Comparison of ENCODE assay signal across 8 cellular contexts in genomic region chr11:59615637-59616395, GRCh38. TPM values are rescaled to one million over a fixed set of nuclear protein-coding genes. Genes with fewer than 3 reads are reported as not detected.
DNase-seq lines count a peak whose midpoint lies in the region; ATAC-seq and TF ChIP-seq lines count a peak whose summit lies in the region.

Gene OSBP (minus strand): TSS chr11:59615774. CDS start chr11:59615664, 110 bp downstream.

- CTCF ChIA-PET in AG04449 (lab: Yijun Ruan, JAX) = interaction anchor here (1.6 to 1.9 kb wide), 3 partner anchors 13 to 50 kb away, joined by 5 to 6 read pairs (median 5); no protein-coding TSS in a partner anchor
- CTCF ChIA-PET in mammary epithelial cell (lab: Charles Lee; ENCODE audit: low non-redundant PET) = interaction anchor here (0.6 kb wide), 1 partner anchor 1093 kb away, joined by 4 read pairs; no protein-coding TSS in a partner anchor

- ATAC-seq in GM18873 (IDR thresholded peaks at IDR 0.05; ENCODE audit: low FRiP score, unreplicated experiment) = peak; percentile 89
- peak; percentile 79 for ATAC-seq in HG03139 (IDR thresholded peaks at IDR 0.05; ENCODE audit: unreplicated experiment)

- peak within 1 kb of the TSS; percentile 88 for H3K4me2 ChIP-seq in mammary epithelial cell (ENCODE audit: insufficient read depth, low read depth, low read length)

- intact Hi-C loops in mammary epithelial cell (cut with micrococcal nuclease) = loop anchor here (1.0 to 5.0 kb wide), 4 partner anchors 49 to 141 kb away; partner anchors contain the start of genes PATL1 and STX3

- BruUV-seq in mammary epithelial cell (replicated peaks; lab: Mats Ljungman, UMichigan) = no TSS peak

- dilution Hi-C loops in mammary epithelial cell (cut with HindIII; ENCODE audit: low sequenced_read_pairs) = loop anchor here (10.0 kb wide), 1 partner anchor 61 kb away; no protein-coding TSS in a partner anchor

- POLR2A ChIA-PET in AG04449 (lab: Yijun Ruan, JAX) = interaction anchor here (0.7 to 2.2 kb wide), 7 partner anchors 28 to 59 kb away, joined by 3 to 13 read pairs (median 3); partner anchors contain the start of gene PATL1

- TF ChIP-seq CTCF in AG04449 (IDR thresholded peaks at IDR 0.05; ENCODE audit: insufficient read depth, low read length, missing control alignments) (peak; percentile 11), WERI-Rb-1 (IDR thresholded peaks at IDR 0.05; ENCODE audit: low read depth, low read length) (no peak), mammary epithelial cell (conservative IDR thresholded peaks at IDR 0.05 in 1 of 2, IDR thresholded peaks at IDR 0.05 in 1 of 2; ENCODE audit: extremely low read depth in 1 of 2, insufficient read depth in 1 of 2, low read depth in 1 of 2, low read length in 2 of 2) (no peak)

- peaks cover 44% of the 10 kb centered on the region for H3K79me2 ChIP-seq in mammary epithelial cell (ENCODE audit: insufficient read depth, low read length)

- DNase-seq in AG04449 (ENCODE audit: low read depth, low spot score) (peak; percentile 100), NCI-H2227 (lab: John Stamatoyannopoulos, UW; ENCODE audit: unreplicated experiment) (peak; percentile 100), WERI-Rb-1 (peak; percentile 99), mammary epithelial cell (peak; percentile 100)

- H4K20me1 ChIP-seq in mammary epithelial cell (ENCODE audit: insufficient read depth, low read length) = no peaks in the 10 kb centered on the region

- H3K9ac ChIP-seq in mammary epithelial cell (ENCODE audit: insufficient read depth, low read length) (peak within 1 kb of the TSS; percentile 80), skeletal muscle tissue (ENCODE audit: low read depth in 1 of 3, low read length in 3 of 3) (peak within 1 kb of the TSS; percentile 89 to 98 (median 94))

- peaks cover 13% of the 10 kb centered on the region for H3K36me3 ChIP-seq in WERI-Rb-1
- H3K36me3 ChIP-seq in mammary epithelial cell (ENCODE audit: insufficient read depth, low read length) = peaks cover 4% of the 10 kb centered on the region
- H3K36me3 ChIP-seq in skeletal muscle tissue (ENCODE audit: control insufficient read depth in 3 of 3, insufficient read depth in 3 of 3, low read length in 3 of 3) = no peaks in the 10 kb centered on the region

- H3K27ac ChIP-seq in WERI-Rb-1 (peak within 1 kb of the TSS; percentile 82), mammary epithelial cell (ENCODE audit: insufficient read depth, low read depth, low read length) (peak within 1 kb of the TSS; percentile 79), skeletal muscle tissue (ENCODE audit: low read depth, low read length) (peak within 1 kb of the TSS; percentile 96)

- H3K4me3 ChIP-seq in AG04449 (ENCODE audit: low read depth, low read length) (peak within 1 kb of the TSS; percentile 92), WERI-Rb-1 (ENCODE audit: low read depth, low read length) (peak within 1 kb of the TSS; percentile 72), mammary epithelial cell (replicated peaks in 1 of 3; ENCODE audit: insufficient read depth in 1 of 3, low read depth in 2 of 3, low read length in 3 of 3) (peak within 1 kb of the TSS; percentile 68 to 85 (median 79)), iPS-18c (ENCODE audit: insufficient read depth, low read depth, low read length) (peak within 1 kb of the TSS; percentile 76), skeletal muscle tissue (ENCODE audit: low read length in 3 of 3) (peak within 1 kb of the TSS; percentile 90 to 97 (median 92))

- H3K9me3 ChIP-seq in WERI-Rb-1 (ENCODE audit: severe bottlenecking) (no peaks in the 10 kb centered on the region), mammary epithelial cell (replicated peaks; ENCODE audit: insufficient read depth, low read length) (no peaks in the 10 kb centered on the region), iPS-18c (ENCODE audit: control insufficient read depth, insufficient read depth, low read length) (no peaks in the 10 kb centered on the region), skeletal muscle tissue (ENCODE audit: control insufficient read depth in 3 of 3, low read length in 3 of 3) (no peaks in the 10 kb centered on the region)

- peak within 1 kb of the TSS; percentile 95 for H2AFZ ChIP-seq in mammary epithelial cell (ENCODE audit: low read depth, low read length)

- under 1% methylated on average over 30 of the region's 55 CpGs for WGBS in mammary epithelial cell (ENCODE audit: low coverage, missing lambda C conversion rate)

- in situ Hi-C loops in mammary epithelial cell (cut with MboI; ENCODE audit: low sequenced_read_pairs in 2 of 2) = no loop called here

- peaks cover 17% of the 10 kb centered on the region for H3K4me1 ChIP-seq in mammary epithelial cell (ENCODE audit: insufficient read depth, low read length)
- H3K4me1 ChIP-seq in skeletal muscle tissue (ENCODE audit: control insufficient read depth in 3 of 3, insufficient read depth in 3 of 3, low read length in 3 of 3) = peaks cover 23 to 31% (median 26%) of the 10 kb centered on the region in 3 donors

- H3K27me3 ChIP-seq in WERI-Rb-1 (ENCODE audit: insufficient read depth, low read depth, severe bottlenecking) (no peaks in the 10 kb centered on the region), mammary epithelial cell (ENCODE audit: insufficient read depth, low read length) (no peaks in the 10 kb centered on the region), skeletal muscle tissue (ENCODE audit: control insufficient read depth in 3 of 3, insufficient read depth in 3 of 3, low read length in 3 of 3) (no peaks in the 10 kb centered on the region)

RNA-seq across cellular contexts. Expression of gene OSBP, which starts in this region (rescaled TPM):
- total RNA-seq in mammary epithelial cell (10 to 100 TPM; 34.0 to 52.0 TPM), skeletal muscle tissue (60.5 TPM)
- 19.2 TPM for polyA plus RNA-seq in mammary epithelial cell
- 117 TPM for polyA minus RNA-seq in mammary epithelial cell

Comparison
In these comparisons a context has a peak if more than half of its experiments do, and no peak if none do; other contexts are left out.
1. Peak in every context shown above with its lines: DNase-seq, ATAC-seq, H3K4me3 ChIP-seq and H3K27ac ChIP-seq.